In the genomic region with DNA sequence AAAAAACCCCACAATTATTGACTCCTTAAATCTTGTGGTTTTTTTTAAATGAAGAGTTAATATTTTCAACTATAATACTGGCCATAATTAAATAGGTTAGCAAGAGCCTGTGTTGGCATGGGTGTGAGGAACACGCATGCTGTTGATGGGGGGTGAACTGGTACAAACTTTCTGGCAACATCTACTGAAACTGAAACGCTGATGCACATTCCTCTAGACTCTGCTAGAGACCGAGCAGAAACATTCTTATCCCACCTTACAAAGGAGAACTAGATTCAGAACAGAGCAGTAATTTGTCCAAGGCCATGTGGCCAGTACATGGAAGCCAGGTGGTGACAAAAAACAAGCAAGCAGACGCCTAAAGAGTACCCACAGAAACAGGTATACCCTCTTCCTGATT, we compare ENCODE assay signal across 1 cellular context.
TF ChIP-seq lines count a peak whose summit lies in the region.

No MANE protein-coding gene starts in this region.

TF ChIP-seq in K562, 482 proteins besides CTCF, POLR2A, EP300 and RAD21:
- TF ChIP-seq HCFC1 (IDR thresholded peaks at IDR 0.05; ENCODE audit: low read depth, low read length), result no peak
- TF ChIP-seq TFAM (CRISPR knock-in tag; conservative IDR thresholded peaks at IDR 0.05), result no peak
- TF ChIP-seq, protein P1, sequence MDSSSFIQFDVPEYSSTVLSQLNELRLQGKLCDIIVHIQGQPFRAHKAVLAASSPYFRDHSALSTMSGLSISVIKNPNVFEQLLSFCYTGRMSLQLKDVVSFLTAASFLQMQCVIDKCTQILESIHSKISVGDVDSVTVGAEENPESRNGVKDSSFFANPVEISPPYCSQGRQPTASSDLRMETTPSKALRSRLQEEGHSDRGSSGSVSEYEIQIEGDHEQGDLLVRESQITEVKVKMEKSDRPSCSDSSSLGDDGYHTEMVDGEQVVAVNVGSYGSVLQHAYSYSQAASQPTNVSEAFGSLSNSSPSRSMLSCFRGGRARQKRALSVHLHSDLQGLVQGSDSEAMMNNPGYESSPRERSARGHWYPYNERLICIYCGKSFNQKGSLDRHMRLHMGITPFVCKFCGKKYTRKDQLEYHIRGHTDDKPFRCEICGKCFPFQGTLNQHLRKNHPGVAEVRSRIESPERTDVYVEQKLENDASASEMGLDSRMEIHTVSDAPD (CRISPR knock-in tag; IDR thresholded peaks at IDR 0.05), result no peak
- TF ChIP-seq PURB (CRISPR knock-in tag; IDR thresholded peaks at IDR 0.05; ENCODE audit: low read depth), result no peak
- no peak for TF ChIP-seq FOSL1 (tag; conservative IDR thresholded peaks at IDR 0.05)
- TF ChIP-seq, protein P2, sequence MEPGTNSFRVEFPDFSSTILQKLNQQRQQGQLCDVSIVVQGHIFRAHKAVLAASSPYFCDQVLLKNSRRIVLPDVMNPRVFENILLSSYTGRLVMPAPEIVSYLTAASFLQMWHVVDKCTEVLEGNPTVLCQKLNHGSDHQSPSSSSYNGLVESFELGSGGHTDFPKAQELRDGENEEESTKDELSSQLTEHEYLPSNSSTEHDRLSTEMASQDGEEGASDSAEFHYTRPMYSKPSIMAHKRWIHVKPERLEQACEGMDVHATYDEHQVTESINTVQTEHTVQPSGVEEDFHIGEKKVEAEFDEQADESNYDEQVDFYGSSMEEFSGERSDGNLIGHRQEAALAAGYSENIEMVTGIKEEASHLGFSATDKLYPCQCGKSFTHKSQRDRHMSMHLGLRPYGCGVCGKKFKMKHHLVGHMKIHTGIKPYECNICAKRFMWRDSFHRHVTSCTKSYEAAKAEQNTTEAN (CRISPR knock-in tag; IDR thresholded peaks at IDR 0.05), result no peak
- TF ChIP-seq, protein P3, sequence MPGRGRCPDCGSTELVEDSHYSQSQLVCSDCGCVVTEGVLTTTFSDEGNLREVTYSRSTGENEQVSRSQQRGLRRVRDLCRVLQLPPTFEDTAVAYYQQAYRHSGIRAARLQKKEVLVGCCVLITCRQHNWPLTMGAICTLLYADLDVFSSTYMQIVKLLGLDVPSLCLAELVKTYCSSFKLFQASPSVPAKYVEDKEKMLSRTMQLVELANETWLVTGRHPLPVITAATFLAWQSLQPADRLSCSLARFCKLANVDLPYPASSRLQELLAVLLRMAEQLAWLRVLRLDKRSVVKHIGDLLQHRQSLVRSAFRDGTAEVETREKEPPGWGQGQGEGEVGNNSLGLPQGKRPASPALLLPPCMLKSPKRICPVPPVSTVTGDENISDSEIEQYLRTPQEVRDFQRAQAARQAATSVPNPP (IDR thresholded peaks at IDR 0.05; ENCODE audit: borderline replicate concordance, insufficient read depth, insufficient read length), result no peak
- no peak for TF ChIP-seq MTF1 (CRISPR knock-in tag; IDR thresholded peaks at IDR 0.05; ENCODE audit: borderline replicate concordance)
- no peak for TF ChIP-seq ZNF79 (CRISPR knock-in tag; IDR thresholded peaks at IDR 0.05; ENCODE audit: low read depth)
- TF ChIP-seq NBN (IDR thresholded peaks at IDR 0.05; ENCODE audit: low read depth), result no peak
- no peak for TF ChIP-seq ZFP30 (CRISPR knock-in tag; IDR thresholded peaks at IDR 0.05; ENCODE audit: borderline replicate concordance)
